In genomic region chr19:50203281-50204080, GRCh38 we compare ENCODE assay signal across 9 cellular contexts. TPM values are rescaled to one million over a fixed set of nuclear protein-coding genes. Genes with fewer than 3 reads are reported as not detected.
A peak's percentile ranks its signal among the peaks of the same experiment; 100 is the strongest.
DNase-seq lines count a peak whose midpoint lies in the region; ATAC-seq and TF ChIP-seq lines count a peak whose summit lies in the region.
"Had no signal": no experiment of that assay in that cellular context is flagged by ENCODE, and none has a peak within 500 bp of the region (broad histone marks: within the 10 kb centered on the region; RNA-seq: fewer than 3 reads in every experiment).

Gene MYH14, plus strand, starts transcription at chr19:50203622. Its CDS starts 6,744 bp downstream, at chr19:50210366.

- H3K36me3 ChIP-seq in GM23338 (ENCODE audit: insufficient read depth) (no peaks in the 10 kb centered on the region), right lobe of liver (no peaks in the 10 kb centered on the region), stomach (no peaks in the 10 kb centered on the region)

- H3K27me3 Mint-ChIP-seq in GM23338 (ENCODE audit: insufficient read depth, low read depth, poor library complexity) = peaks cover 4% of the 10 kb centered on the region

- H3K4me1 Mint-ChIP-seq in GM23338 = no peaks in the 10 kb centered on the region

- peak within 1 kb of the TSS; percentile 84 for H3K4me3 ChIP-seq in GM23338
- peak within 1 kb of the TSS; percentile 61 to 76 (median 67) for H3K4me3 ChIP-seq in right lobe of liver
- H3K4me3 ChIP-seq in stomach = peak within 1 kb of the TSS; percentile 55 to 64 (median 58)

- H3K4me1 ChIP-seq in GM23338 (ENCODE audit: insufficient read depth) = peaks cover 4% of the 10 kb centered on the region; the same call in 1 of the 2 replicates
- H3K4me1 ChIP-seq in right lobe of liver = peaks cover 0 to 19% (median 7%) of the 10 kb centered on the region in 4 donors
- peaks cover 9 to 45% (median 39%) of the 10 kb centered on the region in 4 donors for H3K4me1 ChIP-seq in stomach

- peaks cover 86% of the 10 kb centered on the region for H3K9me3 Mint-ChIP-seq in GM23338

- DNase-seq in GM23338 (ENCODE audit: low spot score) (peak; percentile 97), NCI-H345 (lab: John Stamatoyannopoulos, UW) (peak; percentile 87), dermis blood vessel endothelial cell (peak; percentile 74), right lobe of liver (peak; percentile 93 to 96 (median 95)), stomach (peak; percentile 96)
- DNase-seq in central memory CD4-positive, alpha-beta T cell = no peak

- H2AFZ ChIP-seq in GM23338 = peak within 1 kb of the TSS; percentile 95

- 3% methylated on average over 31 of the region's 78 CpGs for WGBS in right lobe of liver (ENCODE audit: insufficient coverage, low coverage, low lambda C conversion rate, missing lambda C conversion rate)
- 3 to 10% (median 4%) methylated on average over 8 to 78 of the region's 78 CpGs for WGBS in stomach, 5 donors

- intact Hi-C loops in right lobe of liver (cut with DNase I) = no loop called here
- intact Hi-C loops in stomach (cut with DNase I; ENCODE audit: low total_unique reads) = no loop called here

- H3K27ac Mint-ChIP-seq in GM23338 = no peak within 1 kb of the TSS

- H3F3A ChIP-seq in GM23338 (replicated peaks; ENCODE audit: low read depth) = peaks cover 11% of the 10 kb centered on the region; the same call in 1 of the 2 replicates

- TF ChIP-seq POLR2A in right lobe of liver (IDR thresholded peaks at IDR 0.05) (peak; percentile 83), stomach (IDR thresholded peaks at IDR 0.05) (no peak)

- H3K27ac ChIP-seq in GM23338 (ENCODE audit: low read depth) (no peak within 1 kb of the TSS), right lobe of liver (peak within 1 kb of the TSS; percentile 76 to 85 (median 80)), stomach (peak within 1 kb of the TSS; percentile 87 to 91 (median 88))

- no peaks in the 10 kb centered on the region for H3K9me2 ChIP-seq in GM23338 (ENCODE audit: insufficient read depth)

- H3K27me3 ChIP-seq in GM23338 (ENCODE audit: insufficient read depth) (peaks cover 15% of the 10 kb centered on the region), right lobe of liver (no peaks in the 10 kb centered on the region), stomach (peaks cover 0 to 77% (median 41%) of the 10 kb centered on the region in 3 donors)

- H3K4me3 Mint-ChIP-seq in GM23338 = no peak within 1 kb of the TSS

- H3K9me3 ChIP-seq in right lobe of liver = no peaks in the 10 kb centered on the region
- no peaks in the 10 kb centered on the region for H3K9me3 ChIP-seq in stomach

- peaks cover 45% of the 10 kb centered on the region for H3K36me3 Mint-ChIP-seq in GM23338 (ENCODE audit: low read depth)

- TF ChIP-seq EP300 in stomach (IDR thresholded peaks at IDR 0.05) = no peak

- no peak for TF ChIP-seq CTCF in GM23338 (conservative IDR thresholded peaks at IDR 0.05; ENCODE audit: low read depth in 2 of 2)
- peak in 2 of 4 donors; percentile 13 to 27 for TF ChIP-seq CTCF in right lobe of liver (IDR thresholded peaks at IDR 0.05)
- no peak for TF ChIP-seq CTCF in stomach (IDR thresholded peaks at IDR 0.05)

- H3K79me2 ChIP-seq in GM23338 (replicated peaks; ENCODE audit: insufficient read depth) = no peaks in the 10 kb centered on the region

- H3K4me2 ChIP-seq in GM23338 = peak within 1 kb of the TSS; percentile 97

- ATAC-seq in GM23338 (no peak), right lobe of liver (peak; percentile 83 to 90 (median 87)), HG03520 (IDR thresholded peaks at IDR 0.05; ENCODE audit: unreplicated experiment) (no peak), HG02981 (IDR thresholded peaks at IDR 0.05; ENCODE audit: unreplicated experiment) (no peak)

- 0 out of 2 replicates have a peak, but pooled peaks cover 9% of the 10 kb centered on the region for H4K20me1 ChIP-seq in GM23338 (replicated peaks; ENCODE audit: insufficient read depth)

TF ChIP-seq in GM23338, 12 proteins besides CTCF, POLR2A, EP300 and RAD21:
- TF ChIP-seq POLR2AphosphoS5 (IDR thresholded peaks at IDR 0.05; ENCODE audit: low read depth) = peak; percentile 49
- TF ChIP-seq EZH2phosphoT487 (IDR thresholded peaks at IDR 0.05; ENCODE audit: unreplicated experiment) = no peak
TF ChIP-seq in GM23338: peak in this region for 1.

RNA-seq across cellular contexts. Expression of gene MYH14, which starts in this region (rescaled TPM):
- total RNA-seq in GM23338 (2014; rRNA removed; shearing (Covaris generic)) = 25.5 and 27.3 TPM in 2 replicates
- polyA plus RNA-seq in GM23338 (2016; fragmentation: Nextera tagmentation; extraction: Ambion mirVana) (27.5 and 29.1 TPM in 2 replicates), stomach (10 to 100 TPM; 23.7 to 54.2 (median 27.9) TPM)
- total RNA-seq in dermis blood vessel endothelial cell (0.17 and 0.28 TPM in 2 replicates), right lobe of liver (10 to 100 TPM; 49.1 to 89.0 (median 65.8) TPM), stomach (100 to 1,000 TPM in 1 of 5 donors, 10 to 100 TPM in 4; 21.6 to 392 (median 62.5) TPM)
- total RNA-seq: fibroblast of villous mesenchyme had no signal

Comparison
In these comparisons a context has a peak if more than half of its experiments do, and no peak if none do; other contexts are left out.
1. RNA of gene MYH14 (total RNA-seq): 49.1 to 89.0 TPM in right lobe of liver, 21.6 to 392 TPM in stomach and 25.5 to 27.3 TPM in GM23338; 0.17 to 0.28 TPM in dermis blood vessel endothelial cell; every median in the first group is over 10 times any median in the second.
2. Peak in DNase-seq in dermis blood vessel endothelial cell; RNA of the gene not detected or under 1 TPM.
3. ATAC-seq: peak in right lobe of liver (4 of 4); none in GM23338 (single experiment), HG03520 (single experiment) and HG02981 (single experiment).
4. Peak in every context shown above with its lines, with median percentiles within 50 percentile points of each other: H3K4me3 ChIP-seq.